In the genomic region with DNA sequence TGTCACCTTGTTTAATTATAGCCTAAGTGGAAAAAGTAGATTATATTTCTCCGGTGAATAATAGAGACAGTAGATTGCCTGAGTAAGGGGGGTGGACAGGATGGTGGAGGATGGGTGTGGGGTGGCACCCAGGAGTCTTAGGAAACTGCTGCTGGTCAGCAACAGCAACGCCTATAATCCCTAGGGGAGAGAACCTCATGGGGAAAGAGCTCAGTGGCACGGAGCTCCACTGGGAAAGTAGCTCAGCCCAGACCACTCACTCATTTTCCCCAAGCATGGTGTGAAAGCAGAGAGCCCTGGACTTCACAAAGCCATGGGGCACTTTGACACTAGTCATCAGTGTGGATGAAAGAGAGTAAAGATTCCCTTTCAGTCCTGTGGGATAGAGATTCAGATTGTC, we compare ENCODE assay signal across 18 cellular contexts.
"Had no signal": no experiment of that assay in that cellular context is flagged by ENCODE, and none has a peak within 500 bp of the region (broad histone marks: within the 10 kb centered on the region; RNA-seq: fewer than 3 reads in every experiment).

No MANE protein-coding gene starts in this region.

- H3K27me3 Mint-ChIP-seq: activated B cell treated with CpG ODN at 0.5 μM for 24 hours; activated CD8-positive, alpha-beta T cell treated with anti-CD3 and anti-CD28 coated beads for 36 hours; activated naive CD8-positive, alpha-beta T cell treated with anti-CD3 and anti-CD28 coated beads for 36 hours; brain; natural killer cell treated with Interleukin-12 subunit alpha and Interleukin-12 subunit beta and Interleukin-15 and Interleukin-18, amount 100 ng/mL, for 72 hours had no signal

- H3K36me3 ChIP-seq: prostate gland had no signal

- H3K27me3 ChIP-seq: esophagus squamous epithelium, transverse colon had no signal

- H3K27ac Mint-ChIP-seq: activated B cell treated with CpG ODN at 0.5 μM for 24 hours; activated CD8-positive, alpha-beta T cell treated with anti-CD3 and anti-CD28 coated beads for 36 hours; activated naive CD8-positive, alpha-beta T cell treated with anti-CD3 and anti-CD28 coated beads for 36 hours; brain; natural killer cell treated with Interleukin-12 subunit alpha and Interleukin-12 subunit beta and Interleukin-15 and Interleukin-18, amount 100 ng/mL, for 72 hours had no signal

- DNase-seq: activated B cell treated with CpG ODN at 0.5 μM for 24 hours; activated CD4-positive, alpha-beta T cell treated with anti-CD3 and anti-CD28 coated beads for 48 hours; activated CD8-positive, alpha-beta T cell treated with anti-CD3 and anti-CD28 coated beads for 36 hours; activated gamma-delta T cell; activated naive CD8-positive, alpha-beta T cell treated with anti-CD3 and anti-CD28 coated beads for 36 hours; activated T-cell treated with anti-CD3 and anti-CD28 coated beads, Interleukin-2, amount 50 U/mL, for 48 hours; central memory CD4-positive, alpha-beta T cell; esophagus squamous epithelium; hippocampal formation; kidney glomerular epithelial cell; nucleus accumbens; right cardiac atrium; stimulated activated naive CD8-positive, alpha-beta T cell treated with anti-CD3 and anti-CD28 coated beads, Interleukin-15, Interleukin-2, amounts not matched to agents 100 U/mL and 50 U/mL, for 24 hours; transverse colon had no signal

- H3K4me1 Mint-ChIP-seq: activated B cell treated with CpG ODN at 0.5 μM for 24 hours, brain had no signal

- ATAC-seq: activated CD8-positive, alpha-beta T cell treated with anti-CD3 and anti-CD28 coated beads for 36 hours; natural killer cell treated with Interleukin-12 subunit alpha and Interleukin-12 subunit beta and Interleukin-15 and Interleukin-18, amount 100 ng/mL, for 72 hours; stimulated activated naive CD8-positive, alpha-beta T cell treated with anti-CD3 and anti-CD28 coated beads, Interleukin-15, Interleukin-2, amounts not matched to agents 100 U/mL and 50 U/mL, for 24 hours had no signal

- H3K9me3 ChIP-seq: esophagus squamous epithelium, prostate gland, transverse colon had no signal

- H3K4me3 ChIP-seq: coronary artery, esophagus squamous epithelium, prostate gland, transverse colon had no signal

- H3K4me1 ChIP-seq: esophagus squamous epithelium, prostate gland, transverse colon had no signal

- H3K27ac ChIP-seq: coronary artery, esophagus squamous epithelium, prostate gland, transverse colon had no signal

- H3K9me3 Mint-ChIP-seq: activated B cell treated with CpG ODN at 0.5 μM for 24 hours; activated CD8-positive, alpha-beta T cell treated with anti-CD3 and anti-CD28 coated beads for 36 hours; activated naive CD8-positive, alpha-beta T cell treated with anti-CD3 and anti-CD28 coated beads for 36 hours; brain; natural killer cell treated with Interleukin-12 subunit alpha and Interleukin-12 subunit beta and Interleukin-15 and Interleukin-18, amount 100 ng/mL, for 72 hours had no signal

- H3K4me3 Mint-ChIP-seq: activated B cell treated with CpG ODN at 0.5 μM for 24 hours; activated CD8-positive, alpha-beta T cell treated with anti-CD3 and anti-CD28 coated beads for 36 hours; activated naive CD8-positive, alpha-beta T cell treated with anti-CD3 and anti-CD28 coated beads for 36 hours; brain; natural killer cell treated with Interleukin-12 subunit alpha and Interleukin-12 subunit beta and Interleukin-15 and Interleukin-18, amount 100 ng/mL, for 72 hours had no signal
